Comparison of ENCODE assay signal across 9 cellular contexts in the genomic region with DNA sequence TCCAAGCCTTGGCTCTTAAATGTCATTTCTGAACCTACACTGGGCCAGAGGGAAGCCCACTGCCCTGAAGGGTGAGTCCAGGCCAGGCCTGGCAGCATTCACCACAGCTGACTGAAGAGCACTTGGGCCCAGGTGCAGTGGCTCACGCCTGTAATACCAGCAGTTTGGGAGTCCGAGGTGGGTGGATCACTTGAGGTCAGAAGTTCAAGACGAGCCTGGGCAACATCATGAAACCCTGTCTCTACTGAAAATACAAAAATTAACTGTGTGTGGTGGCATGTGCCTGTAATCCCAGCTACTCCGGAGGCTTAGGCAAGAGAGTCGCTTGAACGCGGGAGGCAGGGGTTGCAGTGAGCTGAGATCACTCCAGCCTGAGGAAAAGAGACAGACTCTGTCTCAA. TPM values are rescaled to one million over a fixed set of nuclear protein-coding genes. Genes with fewer than 3 reads are reported as not detected.
"Had no signal": no experiment of that assay in that cellular context is flagged by ENCODE, and none has a peak within 500 bp of the region (broad histone marks: within the 10 kb centered on the region; RNA-seq: fewer than 3 reads in every experiment).

No MANE protein-coding gene starts in this region.

- H3K36me3 Mint-ChIP-seq: IgD-negative memory B cell had no signal

- H3K36me3 ChIP-seq: HAP-1 had no signal

- H3K4me3 Mint-ChIP-seq: HFFc6, IgD-negative memory B cell had no signal

- H3K27ac Mint-ChIP-seq: HFFc6, IgD-negative memory B cell had no signal

- ATAC-seq: HCT116 had no signal

- DNase-seq: GOT3, H7, HFFc6 had no signal

- H3K4me1 ChIP-seq: HAP-1 had no signal

- H3K4me3 ChIP-seq: HAP-1 had no signal

- H3K9me3 ChIP-seq: HAP-1 had no signal

- H3K27ac ChIP-seq: HL-60 had no signal

- H3K9me3 Mint-ChIP-seq: HFFc6 had no signal

RNA-seq across cellular contexts. Expression of a gene that starts 5.1 kb away (rescaled TPM):
- total RNA-seq: HepG2, HT1080 had no signal
- polyA plus RNA-seq: HepG2 had no signal
